In the genomic region with DNA sequence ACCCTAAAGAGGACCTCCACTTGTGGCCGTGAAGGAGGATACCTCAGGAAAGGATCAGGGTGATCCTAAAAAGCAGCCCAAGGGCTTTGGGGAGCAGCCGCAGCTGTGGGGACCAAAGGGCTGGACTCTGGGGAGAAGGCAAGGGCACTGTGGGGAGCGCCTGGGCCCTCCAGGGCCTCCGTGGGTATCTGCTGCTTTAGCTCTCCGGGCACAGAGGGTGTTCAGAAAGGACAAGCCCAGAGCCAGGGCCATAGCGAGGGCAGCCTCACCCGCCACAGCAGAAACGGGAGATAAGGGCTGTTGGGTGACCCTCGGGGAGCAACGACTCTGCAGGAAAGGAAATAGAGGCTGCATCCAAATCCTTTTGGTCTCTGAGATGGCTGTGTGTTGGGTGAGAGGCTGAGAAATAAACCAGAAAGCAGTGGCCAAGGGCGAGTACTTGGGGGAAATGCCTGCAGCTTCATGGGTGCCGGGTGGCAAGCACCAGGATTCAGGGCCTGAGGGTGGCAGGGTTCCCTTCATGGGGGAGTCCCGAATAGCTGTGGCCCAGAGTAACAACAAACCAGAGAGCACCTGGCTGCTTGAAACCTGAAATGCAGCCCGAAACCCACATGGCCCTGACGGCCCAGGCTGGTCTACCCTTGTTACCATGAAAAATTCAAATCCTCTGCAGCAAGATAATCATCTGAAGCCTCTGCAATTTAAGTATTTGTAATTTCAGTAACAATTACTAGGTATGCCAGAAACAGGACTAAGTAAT, we compare ENCODE assay signal across 23 cellular contexts.
DNase-seq lines count a peak whose midpoint lies in the region; ATAC-seq lines count a peak whose summit lies in the region.
"Had no signal": no experiment of that assay in that cellular context is flagged by ENCODE, and none has a peak within 500 bp of the region (broad histone marks: within the 10 kb centered on the region; RNA-seq: fewer than 3 reads in every experiment).

No MANE protein-coding gene starts in this region.

- CTCF ChIA-PET in activated CD8-positive, alpha-beta memory T cell treated with anti-CD3 and anti-CD28 coated beads, Interleukin-2, amount 10 ng/mL, durations not matched to agents 7 days and 5 days (lab: Charles Lee) = no interaction called here
- CTCF ChIA-PET in CD4-positive, alpha-beta memory T cell (lab: Charles Lee; ENCODE audit: partially characterized antibody) = interaction anchor here (0.6 kb wide), 1 partner anchor 230 kb away, joined by 3 read pairs; no protein-coding TSS in a partner anchor

- no peak overlapping the region for H3K23ac ChIP-seq in trophoblast cell (ENCODE audit: low read length)

- no peak overlapping the region for H3K14ac ChIP-seq in trophoblast cell (ENCODE audit: low read length)

- no peak overlapping the region for H3K4ac ChIP-seq in trophoblast cell (ENCODE audit: low read depth, low read length)

- no peak overlapping the region for H4K8ac ChIP-seq in trophoblast cell (ENCODE audit: low read depth, low read length)

- H3K79me1 ChIP-seq in trophoblast cell (ENCODE audit: low read length) = no peaks in the 10 kb centered on the region

- no peak for DNase-seq in T-helper 2 cell treated with Interferon-gamma antibody and Interleukin-4, amounts not matched to agents 5 μg/mL and 100 μg/mL, for 36 hours (ENCODE audit: low spot score)
- DNase-seq in T-helper 2 cell = no peak
- peak; percentile 30 for DNase-seq in activated CD8-positive, alpha-beta memory T cell treated with anti-CD3 and anti-CD28 coated beads, Interleukin-2, amount 10 ng/mL, durations not matched to agents 7 days and 5 days
- DNase-seq in trophoblast cell = peak; percentile 57 to 79
- DNase-seq in CD4-positive, alpha-beta memory T cell = no peak
- no peak for DNase-seq in NCI-H187 treated with DMSO at 0.1 percent for 48 hours (lab: John Stamatoyannopoulos, UW)
- DNase-seq in superior temporal gyrus (ENCODE audit: extremely low spot score) = no peak
- DNase-seq: activated naive CD4-positive, alpha-beta T cell treated with Interleukin-2 at 50 U/mL for 16 hours; AML-193; Caco-2; effector CD8-positive, alpha-beta T cell; esophagus squamous epithelium; left ventricle myocardium inferior; NCI-H1417 treated with DMSO at 0.1 percent for 48 hours; NCI-H2171; OCI-M1; SIG-M5; stimulated activated CD4-positive, alpha-beta T cell treated with anti-CD3 and anti-CD28 coated beads, Interleukin-15, amount 100 ng/mL, for 24 hours had no signal

- H3K79me2 ChIP-seq in trophoblast cell (ENCODE audit: control insufficient read depth, insufficient read depth, low read length, poor library complexity) = no peaks in the 10 kb centered on the region

- H2AFZ ChIP-seq in trophoblast cell (ENCODE audit: insufficient read depth, low read length, poor library complexity) = no peak overlapping the region

- H3K4me3 ChIP-seq in trophoblast cell (ENCODE audit: low read depth, low read length) = no peak overlapping the region
- H3K4me3 ChIP-seq in CD4-positive, alpha-beta memory T cell (ENCODE audit: low read length in 2 of 2) = no peak overlapping the region
- H3K4me3 ChIP-seq: esophagus squamous epithelium, HAP-1, left ventricle myocardium inferior, thoracic aorta had no signal

- no peak overlapping the region for H4K12ac ChIP-seq in trophoblast cell (ENCODE audit: low read depth, low read length)

- no peak overlapping the region for H4K91ac ChIP-seq in trophoblast cell (ENCODE audit: low read depth, low read length)

- H3K9ac ChIP-seq in trophoblast cell (ENCODE audit: low read length) = no peak overlapping the region

- H3K27ac Mint-ChIP-seq in T-helper 2 cell treated with Interferon-gamma antibody and Interleukin-4, amounts not matched to agents 5 μg/mL and 100 μg/mL, for 36 hours = peak overlapping the region; percentile 23
- no peak overlapping the region for H3K27ac Mint-ChIP-seq in activated CD8-positive, alpha-beta memory T cell treated with anti-CD3 and anti-CD28 coated beads, Interleukin-2, amount 10 ng/mL, durations not matched to agents 7 days and 5 days
- H3K27ac Mint-ChIP-seq in CD4-positive, alpha-beta memory T cell = no peak overlapping the region
- H3K27ac Mint-ChIP-seq: stimulated activated effector memory CD8-positive, alpha-beta T cell treated with anti-CD3 and anti-CD28 coated beads, Interleukin-12 subunit alpha, Interleukin-12 subunit beta, amount 100 ng/mL, for 72 hours had no signal

- H2BK120ac ChIP-seq in trophoblast cell (ENCODE audit: insufficient read depth, low read length, poor library complexity) = no peak overlapping the region

- no peak overlapping the region for H3K27ac ChIP-seq in trophoblast cell (ENCODE audit: low read depth, low read length)
- H3K27ac ChIP-seq in CD4-positive, alpha-beta memory T cell (ENCODE audit: low read depth, low read length) = no peak overlapping the region
- H3K27ac ChIP-seq: 22Rv1, esophagus squamous epithelium, left ventricle myocardium inferior, thoracic aorta had no signal

- H3K4me1 ChIP-seq in trophoblast cell (ENCODE audit: control insufficient read depth in 1 of 2, insufficient read depth in 2 of 2, low read length in 2 of 2) = no peaks in the 10 kb centered on the region
- no peaks in the 10 kb centered on the region for H3K4me1 ChIP-seq in CD4-positive, alpha-beta memory T cell (ENCODE audit: insufficient read depth, low read length)
- H3K4me1 ChIP-seq: Caco-2, esophagus squamous epithelium, left ventricle myocardium inferior had no signal

- no peak overlapping the region for H3K18ac ChIP-seq in trophoblast cell (ENCODE audit: low read length)

- peak overlapping the region; percentile 30 for H3K4me3 Mint-ChIP-seq in T-helper 2 cell treated with Interferon-gamma antibody and Interleukin-4, amounts not matched to agents 5 μg/mL and 100 μg/mL, for 36 hours
- H3K4me3 Mint-ChIP-seq in activated CD8-positive, alpha-beta memory T cell treated with anti-CD3 and anti-CD28 coated beads, Interleukin-2, amount 10 ng/mL, durations not matched to agents 7 days and 5 days = no peak overlapping the region
- H3K4me3 Mint-ChIP-seq in CD4-positive, alpha-beta memory T cell = no peak overlapping the region
- H3K4me3 Mint-ChIP-seq: stimulated activated effector memory CD8-positive, alpha-beta T cell treated with anti-CD3 and anti-CD28 coated beads, Interleukin-12 subunit alpha, Interleukin-12 subunit beta, amount 100 ng/mL, for 72 hours had no signal

- peaks cover 9% of the 10 kb centered on the region for H3K27me3 Mint-ChIP-seq in T-helper 2 cell treated with Interferon-gamma antibody and Interleukin-4, amounts not matched to agents 5 μg/mL and 100 μg/mL, for 36 hours (ENCODE audit: low read depth)
- peaks cover 46% of the 10 kb centered on the region for H3K27me3 Mint-ChIP-seq in activated CD8-positive, alpha-beta memory T cell treated with anti-CD3 and anti-CD28 coated beads, Interleukin-2, amount 10 ng/mL, durations not matched to agents 7 days and 5 days
- peaks cover 6 to 10% of the 10 kb centered on the region in 2 donors for H3K27me3 Mint-ChIP-seq in CD4-positive, alpha-beta memory T cell

- H3K9me3 Mint-ChIP-seq in T-helper 2 cell treated with Interferon-gamma antibody and Interleukin-4, amounts not matched to agents 5 μg/mL and 100 μg/mL, for 36 hours = no peaks in the 10 kb centered on the region
- no peaks in the 10 kb centered on the region for H3K9me3 Mint-ChIP-seq in activated CD8-positive, alpha-beta memory T cell treated with anti-CD3 and anti-CD28 coated beads, Interleukin-2, amount 10 ng/mL, durations not matched to agents 7 days and 5 days (ENCODE audit: low read depth)
- H3K9me3 Mint-ChIP-seq in CD4-positive, alpha-beta memory T cell = peaks cover 0 to 17% (median 10%) of the 10 kb centered on the region in 8 donors

- no peak overlapping the region for H2BK5ac ChIP-seq in trophoblast cell (ENCODE audit: low read depth, low read length, poor library complexity)

- POLR2A ChIA-PET in CD4-positive, alpha-beta memory T cell (lab: Charles Lee; ENCODE audit: partially characterized antibody) = no interaction called here

- H3K36me3 Mint-ChIP-seq in T-helper 2 cell treated with Interferon-gamma antibody and Interleukin-4, amounts not matched to agents 5 μg/mL and 100 μg/mL, for 36 hours (ENCODE audit: low read depth) = peaks cover 16% of the 10 kb centered on the region
- H3K36me3 Mint-ChIP-seq in activated CD8-positive, alpha-beta memory T cell treated with anti-CD3 and anti-CD28 coated beads, Interleukin-2, amount 10 ng/mL, durations not matched to agents 7 days and 5 days = peaks cover 3% of the 10 kb centered on the region
- H3K36me3 Mint-ChIP-seq in CD4-positive, alpha-beta memory T cell = no peaks in the 10 kb centered on the region
- H3K36me3 Mint-ChIP-seq: stimulated activated effector memory CD8-positive, alpha-beta T cell treated with anti-CD3 and anti-CD28 coated beads, Interleukin-12 subunit alpha, Interleukin-12 subunit beta, amount 100 ng/mL, for 72 hours had no signal

- no peak overlapping the region for H2BK12ac ChIP-seq in trophoblast cell (ENCODE audit: low read length)

- no peaks in the 10 kb centered on the region for H3K27me3 ChIP-seq in trophoblast cell (ENCODE audit: insufficient read depth, low read length)
- no peaks in the 10 kb centered on the region for H3K27me3 ChIP-seq in CD4-positive, alpha-beta memory T cell (ENCODE audit: insufficient read depth, low read length)
- H3K27me3 ChIP-seq: esophagus squamous epithelium had no signal

- H3K4me2 ChIP-seq in trophoblast cell (ENCODE audit: low read length) = no peak overlapping the region

- no CpG with 5 or more reads among the region's 15 CpGs for WGBS in trophoblast cell (ENCODE audit: extremely low coverage, insufficient coverage, insufficient read length)

- peaks cover 49% of the 10 kb centered on the region for H3K4me1 Mint-ChIP-seq in T-helper 2 cell treated with Interferon-gamma antibody and Interleukin-4, amounts not matched to agents 5 μg/mL and 100 μg/mL, for 36 hours (ENCODE audit: low read depth)
- H3K4me1 Mint-ChIP-seq in activated CD8-positive, alpha-beta memory T cell treated with anti-CD3 and anti-CD28 coated beads, Interleukin-2, amount 10 ng/mL, durations not matched to agents 7 days and 5 days = peaks cover 15% of the 10 kb centered on the region
- peaks cover 0 to 2% (median 0%) of the 10 kb centered on the region in 4 donors for H3K4me1 Mint-ChIP-seq in CD4-positive, alpha-beta memory T cell

- no peaks in the 10 kb centered on the region for H3K9me3 ChIP-seq in trophoblast cell (ENCODE audit: insufficient read depth, low read depth, low read length)
- no peaks in the 10 kb centered on the region for H3K9me3 ChIP-seq in CD4-positive, alpha-beta memory T cell (ENCODE audit: control insufficient read depth in 1 of 2, low read length in 2 of 2)
- H3K9me3 ChIP-seq: Caco-2, esophagus squamous epithelium, HAP-1, thoracic aorta had no signal

- H3K36me3 ChIP-seq in trophoblast cell (ENCODE audit: control insufficient read depth in 1 of 2, insufficient read depth in 2 of 2, low read length in 2 of 2) = no peaks in the 10 kb centered on the region
- H3K36me3 ChIP-seq in CD4-positive, alpha-beta memory T cell (ENCODE audit: insufficient read depth, low read length) = no peaks in the 10 kb centered on the region
- H3K36me3 ChIP-seq: esophagus squamous epithelium, HAP-1, left ventricle myocardium inferior, thoracic aorta had no signal

- H2AK5ac ChIP-seq in trophoblast cell (ENCODE audit: low read length) = no peak overlapping the region

- ATAC-seq in GM18511 (IDR thresholded peaks at IDR 0.05; ENCODE audit: unreplicated experiment) = peak; percentile 79
- ATAC-seq in activated CD8-positive, alpha-beta memory T cell treated with anti-CD3 and anti-CD28 coated beads, Interleukin-2, amount 10 ng/mL, durations not matched to agents 7 days and 5 days = no peak
- ATAC-seq: stimulated activated effector memory CD8-positive, alpha-beta T cell treated with anti-CD3 and anti-CD28 coated beads, Interleukin-12 subunit alpha, Interleukin-12 subunit beta, amount 100 ng/mL, for 72 hours had no signal

- intact Hi-C loops in CD4-positive, alpha-beta memory T cell (cut with micrococcal nuclease) = no loop called here

Comparison
In these comparisons a context has a peak if more than half of its experiments do, and no peak if none do; other contexts are left out.
1. DNase-seq: peak in activated CD8-positive, alpha-beta memory T cell treated with anti-CD3 and anti-CD28 coated beads, Interleukin-2, amount 10 ng/mL, durations not matched to agents 7 days and 5 days (single experiment) and trophoblast cell (2 of 2); none in T-helper 2 cell treated with Interferon-gamma antibody and Interleukin-4, amounts not matched to agents 5 μg/mL and 100 μg/mL, for 36 hours (single experiment), T-helper 2 cell (0 of 5), CD4-positive, alpha-beta memory T cell (0 of 5), NCI-H187 treated with DMSO at 0.1 percent for 48 hours (single experiment) and superior temporal gyrus (single experiment).